ENCODE assay signal across 17 cellular contexts in genomic region chr13:77312311-77312710, GRCh38.
"Had no signal": no experiment of that assay in that cellular context is flagged by ENCODE, and none has a peak within 500 bp of the region (broad histone marks: within the 10 kb centered on the region; RNA-seq: fewer than 3 reads in every experiment).

No MANE protein-coding gene starts in this region.

- H3K27me3 Mint-ChIP-seq: activated CD4-positive, alpha-beta T cell treated with anti-CD3 and anti-CD28 coated beads, Interleukin-2, amount 10 ng/mL, durations not matched to agents 24 days and 14 days had no signal

- H3K4me2 ChIP-seq: hepatocyte had no signal

- H3K27ac Mint-ChIP-seq: activated CD4-positive, alpha-beta T cell treated with anti-CD3 and anti-CD28 coated beads, Interleukin-2, amount 10 ng/mL, durations not matched to agents 24 days and 14 days; mesothelial cell of epicardium; T-helper 2 cell treated with Interferon-gamma antibody and Interleukin-4, amounts not matched to agents 5 μg/mL and 100 μg/mL, for 36 hours had no signal

- H3K9me3 ChIP-seq: body of pancreas, lower lobe of right lung, tibial artery had no signal

- H3K36me3 ChIP-seq: lower lobe of right lung had no signal

- H3K9me3 Mint-ChIP-seq: activated CD4-positive, alpha-beta T cell treated with anti-CD3 and anti-CD28 coated beads, Interleukin-2, amount 10 ng/mL, durations not matched to agents 24 days and 14 days; T-helper 2 cell treated with Interferon-gamma antibody and Interleukin-4, amounts not matched to agents 5 μg/mL and 100 μg/mL, for 36 hours had no signal

- H3K27ac ChIP-seq: body of pancreas, hepatocyte, lower lobe of right lung had no signal

- ATAC-seq: body of pancreas, lower lobe of right lung had no signal

- H2AFZ ChIP-seq: hepatocyte had no signal

- H3K4me3 Mint-ChIP-seq: activated CD4-positive, alpha-beta T cell treated with anti-CD3 and anti-CD28 coated beads, Interleukin-2, amount 10 ng/mL, durations not matched to agents 24 days and 14 days; mesothelial cell of epicardium; neural crest cell; T-helper 2 cell treated with Interferon-gamma antibody and Interleukin-4, amounts not matched to agents 5 μg/mL and 100 μg/mL, for 36 hours had no signal

- H3K36me3 Mint-ChIP-seq: mesothelial cell of epicardium had no signal

- H3K4me3 ChIP-seq: body of pancreas, hepatocyte, lower lobe of right lung, tibial artery had no signal

- DNase-seq: activated CD4-positive, alpha-beta T cell treated with anti-CD3 and anti-CD28 coated beads, Interleukin-2, amount 10 ng/mL, durations not matched to agents 24 days and 14 days; activated CD4-positive, CD25-positive, alpha-beta regulatory T cell; activated CD8-positive, alpha-beta memory T cell treated with anti-CD3 and anti-CD28 coated beads, Interleukin-2, amount 50 U/mL, for 4 hours; body of pancreas; foreskin fibroblast; islet precursor cell; lower lobe of right lung; retina; stimulated activated CD4-positive, alpha-beta T cell treated with anti-CD3 and anti-CD28 coated beads, Interleukin-1b, Interleukin-23, amount 100 ng/mL, for 48 hours; stimulated activated CD8-positive, alpha-beta memory T cell treated with anti-CD3 and anti-CD28 coated beads, Interleukin-4, amount 100 ng/mL, for 48 hours; stimulated activated naive CD4-positive, alpha-beta T cell treated with Interleukin-2 at 50 U/mL for 16 hours; substantia nigra; tibial artery had no signal

- H3K27me3 ChIP-seq: body of pancreas, hepatocyte, tibial artery had no signal
